12 cellular contexts compared by ENCODE assay signal in genomic region chr6:41768545-41769308, GRCh38. TPM values are rescaled to one million over a fixed set of nuclear protein-coding genes. Genes with fewer than 3 reads are reported as not detected.
DNase-seq lines count a peak whose midpoint lies in the region; ATAC-seq, FAIRE-seq and TF ChIP-seq lines count a peak whose summit lies in the region.
"Had no signal": no experiment of that assay in that cellular context is flagged by ENCODE, and none has a peak within 500 bp of the region (broad histone marks: within the 10 kb centered on the region; RNA-seq: fewer than 3 reads in every experiment).

No MANE protein-coding gene starts in this region.

- no peak for FAIRE-seq in frontal cortex (lab: Jason Lieb, UNC)
- FAIRE-seq: astrocyte had no signal

- intact Hi-C loops in Caco-2 (cut with micrococcal nuclease; ENCODE audit: unreplicated experiment) = no loop called here

- H3K4me3 ChIP-seq in Caco-2 (ENCODE audit: low read depth, low read length) (no peak overlapping the region), mucosa of stomach (ENCODE audit: low read length) (no peak overlapping the region)
- H3K4me3 ChIP-seq: SK-N-MC had no signal

- TF ChIP-seq CTCF in Caco-2 (IDR thresholded peaks at IDR 0.05; ENCODE audit: insufficient read depth in 1 of 2, low read depth in 1 of 2, low read length in 1 of 2, severe bottlenecking in 1 of 2, unreplicated experiment in 1 of 2) = no peak
- no peak for TF ChIP-seq CTCF in HFFc6 (IDR thresholded peaks at IDR 0.05)

- H3K27ac Mint-ChIP-seq in Caco-2 (ENCODE audit: unreplicated experiment) (peak overlapping the region; percentile 87), HFFc6 (peak overlapping the region; percentile 53)
- peak overlapping the region; percentile 63 for H3K27ac Mint-ChIP-seq in activated T-helper 17 cell treated with anti-CD3 and anti-CD28 coated beads, Interleukin-2, amount 50 U/mL, for 72 hours

- POLR2A ChIA-PET in Caco-2 (lab: Charles Lee) = interaction anchor here (0.7 kb wide), 1 partner anchor 19 kb away, joined by 3 read pairs; no protein-coding TSS in a partner anchor

- H3K27me3 Mint-ChIP-seq in Caco-2 (ENCODE audit: insufficient read depth, unreplicated experiment) (no peaks in the 10 kb centered on the region), HFFc6 (ENCODE audit: insufficient read depth) (peaks cover 1% of the 10 kb centered on the region)
- no peaks in the 10 kb centered on the region for H3K27me3 Mint-ChIP-seq in activated T-helper 17 cell treated with anti-CD3 and anti-CD28 coated beads, Interleukin-2, amount 50 U/mL, for 72 hours

- H3K27me3 ChIP-seq in Caco-2 (replicated peaks; ENCODE audit: control insufficient read depth, insufficient read depth, low read length) = no peaks in the 10 kb centered on the region
- H3K27me3 ChIP-seq in mucosa of stomach (ENCODE audit: control insufficient read depth, insufficient read depth, low read length) = no peaks in the 10 kb centered on the region
- H3K27me3 ChIP-seq: neutrophil had no signal

- CTCF ChIA-PET in Caco-2 (lab: Charles Lee) = interaction anchor here (0.8 kb wide), 1 partner anchor 77 kb away, joined by 3 read pairs; no protein-coding TSS in a partner anchor

- peaks cover 17% of the 10 kb centered on the region for H3K36me3 Mint-ChIP-seq in Caco-2 (ENCODE audit: insufficient read depth, unreplicated experiment)
- H3K36me3 Mint-ChIP-seq in HFFc6 (ENCODE audit: low read depth) = no peaks in the 10 kb centered on the region; the same call in 1 of the 2 replicates
- H3K36me3 Mint-ChIP-seq in activated T-helper 17 cell treated with anti-CD3 and anti-CD28 coated beads, Interleukin-2, amount 50 U/mL, for 72 hours (ENCODE audit: low read depth) = peaks cover 15% of the 10 kb centered on the region

- ATAC-seq in activated T-helper 17 cell treated with anti-CD3 and anti-CD28 coated beads, Interleukin-2, amount 50 U/mL, for 72 hours (replicated peaks) = no peak
- no peak for ATAC-seq in HG03095 (IDR thresholded peaks at IDR 0.05; ENCODE audit: unreplicated experiment)

- H3K4me3 Mint-ChIP-seq in Caco-2 (ENCODE audit: unreplicated experiment) (no peak overlapping the region), HFFc6 (no peak overlapping the region)
- H3K4me3 Mint-ChIP-seq in activated T-helper 17 cell treated with anti-CD3 and anti-CD28 coated beads, Interleukin-2, amount 50 U/mL, for 72 hours = no peak overlapping the region

- H3K4me1 ChIP-seq in Caco-2 (peaks cover 32% of the 10 kb centered on the region), mucosa of stomach (ENCODE audit: control insufficient read depth, insufficient read depth, low read length) (peaks cover 35% of the 10 kb centered on the region)

- H3K9me3 ChIP-seq in Caco-2 = no peaks in the 10 kb centered on the region
- H3K9me3 ChIP-seq in mucosa of stomach (ENCODE audit: control insufficient read depth, low read length) = no peaks in the 10 kb centered on the region
- H3K9me3 ChIP-seq: neutrophil had no signal

- BruUV-seq in Caco-2 (replicated peaks; lab: Mats Ljungman, UMichigan) = no TSS peak

- H3K4me1 Mint-ChIP-seq in Caco-2 (ENCODE audit: low read depth, unreplicated experiment) = peaks cover 6% of the 10 kb centered on the region
- H3K4me1 Mint-ChIP-seq in HFFc6 (ENCODE audit: low read depth) = peaks cover 33% of the 10 kb centered on the region
- H3K4me1 Mint-ChIP-seq in activated T-helper 17 cell treated with anti-CD3 and anti-CD28 coated beads, Interleukin-2, amount 50 U/mL, for 72 hours = no peaks in the 10 kb centered on the region

- H3K9ac ChIP-seq in mucosa of stomach (ENCODE audit: low read length) = peak overlapping the region; percentile 22

- DNase-seq in Caco-2 = peak; percentile 62 to 71
- DNase-seq in HFFc6 = no peak
- no peak for DNase-seq in frontal cortex (ENCODE audit: low spot score in 2 of 2)
- no peak for DNase-seq in medulla oblongata (ENCODE audit: extremely low spot score)
- DNase-seq: KG1, NCI-H226 had no signal

- H3K36me3 ChIP-seq in Caco-2 (ENCODE audit: control insufficient read depth, insufficient read depth, low read length) = peaks cover 2% of the 10 kb centered on the region; the same call in 1 of the 2 replicates
- H3K36me3 ChIP-seq in mucosa of stomach (ENCODE audit: control insufficient read depth, insufficient read depth, low read length) = peaks cover 5% of the 10 kb centered on the region

- H3K9me3 Mint-ChIP-seq in Caco-2 (ENCODE audit: unreplicated experiment) (no peaks in the 10 kb centered on the region), HFFc6 (no peaks in the 10 kb centered on the region)
- H3K9me3 Mint-ChIP-seq in activated T-helper 17 cell treated with anti-CD3 and anti-CD28 coated beads, Interleukin-2, amount 50 U/mL, for 72 hours = no peaks in the 10 kb centered on the region

RNA-seq across cellular contexts. Expression of gene FRS3, which starts 11.0 kb away (rescaled TPM):
- total RNA-seq in Caco-2 (2022) = 4.1 and 4.3 TPM in 2 replicates
- 1 to 10 TPM; 2.5 to 3.4 (median 2.9) TPM for total RNA-seq in HFFc6 (2021; fragmentation: NEBNext Ultra II Directional; extraction: Animal tissue kit (Norgen Biotek cat#: 25700))
- 1 to 10 TPM; 2.6 to 2.9 TPM for total RNA-seq in activated T-helper 17 cell treated with anti-CD3 and anti-CD28 coated beads, Interleukin-2, amount 50 U/mL, for 72 hours
- 9.4 TPM for total RNA-seq in frontal cortex

RNA-seq across cellular contexts. Expression of gene PRICKLE4, which starts 11.9 kb away (rescaled TPM):
- total RNA-seq in Caco-2 (2022) (1.8 and 2.8 TPM in 2 replicates), frontal cortex (0.41 TPM)
- total RNA-seq in HFFc6 (2021; fragmentation: NEBNext Ultra II Directional; extraction: Animal tissue kit (Norgen Biotek cat#: 25700)) = under 1 TPM in 3 of 6 experiments, not detected in 3; 0.30 to 0.68 (median 0.31) TPM
- not detected for total RNA-seq in activated T-helper 17 cell treated with anti-CD3 and anti-CD28 coated beads, Interleukin-2, amount 50 U/mL, for 72 hours

RNA-seq across cellular contexts. Expression of gene TOMM6, which starts 18.8 kb away (rescaled TPM):
- total RNA-seq in Caco-2 (2022) (224 and 260 TPM in 2 replicates), frontal cortex (35.9 TPM)
- 100 to 1,000 TPM; 216 to 234 (median 228) TPM for total RNA-seq in HFFc6 (2021; fragmentation: NEBNext Ultra II Directional; extraction: Animal tissue kit (Norgen Biotek cat#: 25700))
- total RNA-seq in activated T-helper 17 cell treated with anti-CD3 and anti-CD28 coated beads, Interleukin-2, amount 50 U/mL, for 72 hours = 100 to 1,000 TPM; 124 to 320 TPM

RNA-seq across cellular contexts. Expression of gene PGC, which starts 21.5 kb away (rescaled TPM):
- 8.9 and 12.2 TPM in 2 replicates for total RNA-seq in Caco-2 (2022)
- not detected for total RNA-seq in HFFc6 (2021; fragmentation: NEBNext Ultra II Directional; extraction: Animal tissue kit (Norgen Biotek cat#: 25700))
- total RNA-seq in activated T-helper 17 cell treated with anti-CD3 and anti-CD28 coated beads, Interleukin-2, amount 50 U/mL, for 72 hours = not detected
- under 0.01 TPM for total RNA-seq in frontal cortex
- total RNA-seq: astrocyte had no signal

RNA-seq across cellular contexts. Expression of gene TFEB, which starts 33.3 kb away (rescaled TPM):
- 3.8 and 3.9 TPM in 2 replicates for total RNA-seq in Caco-2 (2022)
- total RNA-seq in HFFc6 (2021; fragmentation: NEBNext Ultra II Directional; extraction: Animal tissue kit (Norgen Biotek cat#: 25700)) = 10 to 100 TPM in 4 of 6 experiments, 1 to 10 TPM in 2; 8.7 to 14.2 (median 11.0) TPM
- total RNA-seq in activated T-helper 17 cell treated with anti-CD3 and anti-CD28 coated beads, Interleukin-2, amount 50 U/mL, for 72 hours = 10 to 100 TPM in 1 of 2 donors, 1 to 10 TPM in 1; 9.4 to 12.0 TPM
- 1.6 TPM for total RNA-seq in frontal cortex

Comparison
In these comparisons a context has a peak if more than half of its experiments do, and no peak if none do; other contexts are left out.
1. DNase-seq: peak in Caco-2 (2 of 2); none in HFFc6 (single experiment), frontal cortex (0 of 2) and medulla oblongata (single experiment).
2. Peak in every context shown above with its lines, with median percentiles within 50 percentile points of each other: H3K27ac Mint-ChIP-seq.